ENCODE assay signal across 8 cellular contexts in genomic region chr19:1269065-1269477, GRCh38. TPM values are rescaled to one million over a fixed set of nuclear protein-coding genes. Genes with fewer than 3 reads are reported as not detected.
DNase-seq lines count a peak whose midpoint lies in the region; ATAC-seq and TF ChIP-seq lines count a peak whose summit lies in the region.

Gene CIRBP, plus strand, starts transcription at chr19:1269332. Its CDS starts 1,602 bp downstream, at chr19:1270934.

- DNase-seq in AG04449 (ENCODE audit: low read depth, low spot score): peak; percentile 93
- peak; percentile 95 for DNase-seq in NCI-H226
- peak; percentile 98 for DNase-seq in mammary epithelial cell
- peak; percentile 95 for DNase-seq in iPS-NIHi7 (ENCODE audit: extremely low spot score)
- DNase-seq in smooth muscle cell (lab: John Stamatoyannopoulos, UW; ENCODE audit: unreplicated experiment): peak; percentile 97

- peaks cover 54% of the 10 kb centered on the region for H3K4me1 ChIP-seq in mammary epithelial cell (ENCODE audit: insufficient read depth, low read length)
- H3K4me1 ChIP-seq in smooth muscle cell (ENCODE audit: low read depth): peaks cover 48% of the 10 kb centered on the region

- peak within 1 kb of the TSS; percentile 77 for H3K27ac ChIP-seq in mammary epithelial cell (ENCODE audit: insufficient read depth, low read depth, low read length)
- H3K27ac ChIP-seq in smooth muscle cell (ENCODE audit: low read depth): peak within 1 kb of the TSS; percentile 94

- peaks cover 54% of the 10 kb centered on the region for H3F3A ChIP-seq in smooth muscle cell (ENCODE audit: low read depth)

- peak within 1 kb of the TSS; percentile 92 for H3K4me2 ChIP-seq in mammary epithelial cell (ENCODE audit: insufficient read depth, low read depth, low read length)
- H3K4me2 ChIP-seq in smooth muscle cell: peak within 1 kb of the TSS; percentile 91

- dilution Hi-C loops in mammary epithelial cell (cut with HindIII; ENCODE audit: low sequenced_read_pairs): loop anchor here (10.0 kb wide), 2 partner anchors 114 to 144 kb away; no protein-coding TSS in a partner anchor

- in situ Hi-C loops in mammary epithelial cell (cut with MboI; ENCODE audit: low sequenced_read_pairs in 2 of 2): no loop called here

- H3K9me3 ChIP-seq in mammary epithelial cell (replicated peaks; ENCODE audit: insufficient read depth, low read length) (no peaks in the 10 kb centered on the region), smooth muscle cell (replicated peaks; ENCODE audit: low read depth) (no peaks in the 10 kb centered on the region)

- BruUV-seq in mammary epithelial cell (replicated peaks; lab: Mats Ljungman, UMichigan): no TSS peak

- WGBS in mammary epithelial cell (ENCODE audit: low coverage, missing lambda C conversion rate): no CpG with 5 or more reads among the region's 50 CpGs
- under 1% methylated on average over 26 of the region's 50 CpGs for WGBS in smooth muscle cell (ENCODE audit: low lambda C conversion rate)

- no peak for TF ChIP-seq CTCF in AG04449 (IDR thresholded peaks at IDR 0.05; ENCODE audit: insufficient read depth, low read length, missing control alignments)
- no peak for TF ChIP-seq CTCF in WI38 (IDR thresholded peaks at IDR 0.05; ENCODE audit: low read depth, low read length)
- TF ChIP-seq CTCF in mammary epithelial cell (conservative IDR thresholded peaks at IDR 0.05 in 1 of 2, IDR thresholded peaks at IDR 0.05 in 1 of 2; ENCODE audit: extremely low read depth in 1 of 2, insufficient read depth in 1 of 2, low read depth in 1 of 2, low read length in 2 of 2): no peak
- no peak for TF ChIP-seq CTCF in smooth muscle cell (IDR thresholded peaks at IDR 0.05; ENCODE audit: borderline replicate concordance, insufficient read depth, poor library complexity, severe bottlenecking)

- intact Hi-C loops in mammary epithelial cell (cut with micrococcal nuclease): no loop called here

- peak within 1 kb of the TSS; percentile 74 for H3K9ac ChIP-seq in mammary epithelial cell (ENCODE audit: insufficient read depth, low read length)
- peak within 1 kb of the TSS; percentile 89 for H3K9ac ChIP-seq in smooth muscle cell (ENCODE audit: low read depth)

- H2AFZ ChIP-seq in mammary epithelial cell (ENCODE audit: low read depth, low read length) (peak within 1 kb of the TSS; percentile 43), smooth muscle cell (ENCODE audit: low read depth) (no peak within 1 kb of the TSS)

- H3K36me3 ChIP-seq in mammary epithelial cell (ENCODE audit: insufficient read depth, low read length) (peaks cover 18% of the 10 kb centered on the region), smooth muscle cell (ENCODE audit: low read depth) (peaks cover 8% of the 10 kb centered on the region)

- POLR2A ChIA-PET in AG04449 (lab: Yijun Ruan, JAX): interaction anchor here (0.6 to 1.7 kb wide), 33 partner anchors 9 to 589 kb away, joined by 3 to 90 read pairs (median 5); partner anchors contain the start of genes ATP5F1D, CNN2, REEP6 and RNU6-2

- ATAC-seq in GM18907 (IDR thresholded peaks at IDR 0.05; ENCODE audit: unreplicated experiment) (peak; percentile 60), HG03159 (IDR thresholded peaks at IDR 0.05; ENCODE audit: unreplicated experiment) (peak; percentile 53)

- CTCF ChIA-PET in AG04449 (lab: Yijun Ruan, JAX) (interaction anchor here (1.7 to 11.8 kb wide), 3 partner anchors 11 to 26 kb away, joined by 5 to 626 read pairs (median 69); partner anchors contain the start of gene ATP5F1D), mammary epithelial cell (lab: Charles Lee; ENCODE audit: low non-redundant PET) (interaction anchor here (1.5 to 2.0 kb wide), 2 partner anchors 16 to 25 kb away, joined by 5 to 14 read pairs; no protein-coding TSS in a partner anchor)

- H3K27me3 ChIP-seq in mammary epithelial cell (ENCODE audit: insufficient read depth, low read length) (no peaks in the 10 kb centered on the region), smooth muscle cell (ENCODE audit: low read depth) (no peaks in the 10 kb centered on the region)

- H3K4me3 ChIP-seq in AG04449 (ENCODE audit: low read depth, low read length) (peak within 1 kb of the TSS; percentile 82), WI38 (ENCODE audit: low read depth, low read length) (peak within 1 kb of the TSS; percentile 81), mammary epithelial cell (replicated peaks in 1 of 3; ENCODE audit: insufficient read depth in 1 of 3, low read depth in 2 of 3, low read length in 3 of 3) (peak within 1 kb of the TSS; percentile 55 to 72 (median 61)), smooth muscle cell (peak within 1 kb of the TSS; percentile 67)

- peaks cover 45% of the 10 kb centered on the region for H3K79me2 ChIP-seq in mammary epithelial cell (ENCODE audit: insufficient read depth, low read length)
- peaks cover 43% of the 10 kb centered on the region for H3K79me2 ChIP-seq in smooth muscle cell (ENCODE audit: low read depth)

- no peaks in the 10 kb centered on the region for H4K20me1 ChIP-seq in mammary epithelial cell (ENCODE audit: insufficient read depth, low read length)
- peaks cover 50% of the 10 kb centered on the region for H4K20me1 ChIP-seq in smooth muscle cell (ENCODE audit: low read depth)

RNA-seq across cellular contexts. Expression of gene CIRBP, which starts in this region (rescaled TPM):
- total RNA-seq in mammary epithelial cell: 100 to 1,000 TPM; 196 to 221 TPM
- polyA plus RNA-seq in mammary epithelial cell: 132 TPM
- polyA minus RNA-seq in mammary epithelial cell: 125 TPM
- total RNA-seq in smooth muscle cell: 119 and 122 TPM in 2 replicates
- polyA plus RNA-seq in smooth muscle cell: 215 and 235 TPM in 2 replicates

Comparison
In these comparisons a context has a peak if more than half of its experiments do, and no peak if none do; other contexts are left out.
1. Peak in every context shown above with its lines: DNase-seq, ATAC-seq, H3K4me3 ChIP-seq and H3K27ac ChIP-seq.